8 cellular contexts compared by ENCODE assay signal in the genomic region with DNA sequence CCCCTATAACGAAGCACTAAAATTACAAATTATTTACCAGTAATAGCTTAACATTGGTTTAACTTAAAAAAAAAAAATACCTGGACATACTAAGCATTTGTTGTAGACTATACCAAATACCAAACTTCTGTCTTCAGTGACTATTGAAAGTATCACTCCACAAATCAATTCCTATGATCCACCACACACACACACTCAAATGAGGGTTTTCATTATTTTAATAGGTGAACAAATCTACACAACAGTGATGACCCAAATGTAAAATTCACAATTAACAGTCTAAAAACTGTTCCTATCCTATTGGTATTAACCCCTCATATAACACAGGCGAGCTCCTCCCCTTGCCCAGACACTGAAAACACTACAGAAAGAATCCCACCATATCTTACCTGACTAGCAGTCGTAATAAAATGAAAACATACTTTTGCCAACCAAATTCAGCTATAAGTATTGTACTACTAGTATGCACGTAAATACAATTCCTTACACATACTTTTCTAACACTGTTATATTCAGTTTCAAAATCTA. TPM values are rescaled to one million over a fixed set of nuclear protein-coding genes. Genes with fewer than 3 reads are reported as not detected.
DNase-seq lines count a peak whose midpoint lies in the region; ATAC-seq and TF ChIP-seq lines count a peak whose summit lies in the region.

No MANE protein-coding gene starts in this region.

- H3K27me3 Mint-ChIP-seq in activated naive CD8-positive, alpha-beta T cell treated with anti-CD3 and anti-CD28 coated beads for 36 hours = no peaks in the 10 kb centered on the region
- no peaks in the 10 kb centered on the region for H3K27me3 Mint-ChIP-seq in type B pancreatic cell

- H3K4me3 Mint-ChIP-seq in activated naive CD8-positive, alpha-beta T cell treated with anti-CD3 and anti-CD28 coated beads for 36 hours = peak overlapping the region; percentile 87
- peak overlapping the region; percentile 94 for H3K4me3 Mint-ChIP-seq in type B pancreatic cell

- H3K4me3 ChIP-seq in left ventricle myocardium inferior = peak overlapping the region; percentile 99

- peak overlapping the region; percentile 100 for H3K27ac ChIP-seq in left ventricle myocardium inferior (replicated peaks)

- no peaks in the 10 kb centered on the region for H3K27me3 ChIP-seq in left ventricle myocardium inferior (ENCODE audit: low read depth)

- DNase-seq in left ventricle myocardium inferior = no peak
- DNase-seq in left cardiac atrium = no peak
- no peak for DNase-seq in activated naive CD8-positive, alpha-beta T cell treated with anti-CD3 and anti-CD28 coated beads for 36 hours
- DNase-seq in left kidney (ENCODE audit: low read depth, low spot score) = peak; percentile 24
- DNase-seq in type B pancreatic cell (ENCODE audit: extremely low spot score, unreplicated experiment) = no peak
- no peak for DNase-seq in dedifferentiated amniotic fluid mesenchymal stem cell (ENCODE audit: extremely low spot score)
- no peak for DNase-seq in cerebellar cortex (ENCODE audit: low spot score)
- no peak for DNase-seq in SHP77 (lab: John Stamatoyannopoulos, UW)

- TF ChIP-seq CTCF in left ventricle myocardium inferior (IDR thresholded peaks at IDR 0.05; ENCODE audit: borderline replicate concordance) (no peak), type B pancreatic cell (conservative IDR thresholded peaks at IDR 0.05) (no peak)

- intact Hi-C loops in left ventricle myocardium inferior (cut with micrococcal nuclease) (no loop called here), left cardiac atrium (cut with DNase I) (no loop called here)

- peaks cover 79% of the 10 kb centered on the region for H3K4me1 ChIP-seq in left ventricle myocardium inferior

- peak overlapping the region; percentile 93 for H3K27ac Mint-ChIP-seq in activated naive CD8-positive, alpha-beta T cell treated with anti-CD3 and anti-CD28 coated beads for 36 hours
- peak overlapping the region; percentile 96 for H3K27ac Mint-ChIP-seq in type B pancreatic cell

- peaks cover 41% of the 10 kb centered on the region for H3K36me3 Mint-ChIP-seq in activated naive CD8-positive, alpha-beta T cell treated with anti-CD3 and anti-CD28 coated beads for 36 hours
- H3K36me3 Mint-ChIP-seq in type B pancreatic cell = peaks cover 35% of the 10 kb centered on the region

- H3K4me1 Mint-ChIP-seq in activated naive CD8-positive, alpha-beta T cell treated with anti-CD3 and anti-CD28 coated beads for 36 hours = peaks cover 45% of the 10 kb centered on the region
- H3K4me1 Mint-ChIP-seq in type B pancreatic cell (ENCODE audit: unreplicated experiment) = peaks cover 30% of the 10 kb centered on the region

- H3K9me3 ChIP-seq in left ventricle myocardium inferior (replicated peaks) = peaks cover 9% of the 10 kb centered on the region

- peaks cover 4% of the 10 kb centered on the region for H3K9me3 Mint-ChIP-seq in activated naive CD8-positive, alpha-beta T cell treated with anti-CD3 and anti-CD28 coated beads for 36 hours
- H3K9me3 Mint-ChIP-seq in type B pancreatic cell = peaks cover 5% of the 10 kb centered on the region

- ATAC-seq in left cardiac atrium = no peak

- peaks cover 8% of the 10 kb centered on the region for H3K36me3 ChIP-seq in left ventricle myocardium inferior

RNA-seq across cellular contexts. Expression of a gene that starts 2.5 kb away (rescaled TPM):
- 32.1 TPM for total RNA-seq in left ventricle myocardium inferior
- total RNA-seq in left cardiac atrium = 10 to 100 TPM; 42.9 to 49.0 TPM
- 10 to 100 TPM; 84.7 to 86.8 TPM for total RNA-seq in activated naive CD8-positive, alpha-beta T cell treated with anti-CD3 and anti-CD28 coated beads for 36 hours
- 75.0 and 94.5 TPM in 2 replicates for total RNA-seq in type B pancreatic cell (ENCODE audit: low replicate concordance)
